ENCODE assay signal across 14 cellular contexts in the genomic region with DNA sequence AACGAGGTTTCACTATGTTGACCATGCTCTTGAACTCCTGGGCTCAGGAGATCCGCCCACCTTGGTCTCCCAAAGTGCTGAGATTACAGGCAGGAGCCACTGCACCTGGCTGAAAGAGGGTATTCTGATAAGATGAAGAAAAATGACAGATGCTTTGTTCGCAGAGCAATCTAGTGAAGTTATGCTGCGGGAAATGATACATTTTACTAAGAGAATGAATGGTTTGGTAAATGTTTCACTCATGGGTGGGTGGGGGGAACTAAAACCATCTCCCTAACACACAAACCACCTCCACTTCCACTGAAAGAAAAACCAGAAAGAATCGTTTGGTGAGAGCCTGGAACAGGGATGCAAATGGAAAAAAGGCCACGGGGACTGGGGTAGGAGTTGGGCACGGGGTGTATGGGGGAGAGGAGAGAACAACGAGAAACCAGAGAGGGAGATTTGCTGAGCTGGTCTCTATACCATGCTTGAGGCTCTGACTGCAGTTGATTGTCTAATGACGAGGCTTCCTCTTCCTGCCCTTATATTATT. TPM values are rescaled to one million over a fixed set of nuclear protein-coding genes. Genes with fewer than 3 reads are reported as not detected.
"Had no signal": no experiment of that assay in that cellular context is flagged by ENCODE, and none has a peak within 500 bp of the region (broad histone marks: within the 10 kb centered on the region; RNA-seq: fewer than 3 reads in every experiment).

No MANE protein-coding gene starts in this region.

- H3K4me1 ChIP-seq: tibial artery, vagina had no signal

- H3K4me3 Mint-ChIP-seq: activated naive CD8-positive, alpha-beta T cell treated with anti-CD3 and anti-CD28 coated beads, Interleukin-2, amount 10 ng/mL, durations not matched to agents 7 days and 5 days; naive thymus-derived CD4-positive, alpha-beta T cell had no signal

- ATAC-seq: left colon; naive thymus-derived CD4-positive, alpha-beta T cell; right cardiac atrium had no signal

- H3K4me1 Mint-ChIP-seq: activated naive CD8-positive, alpha-beta T cell treated with anti-CD3 and anti-CD28 coated beads, Interleukin-2, amount 10 ng/mL, durations not matched to agents 7 days and 5 days had no signal

- DNase-seq: activated gamma-delta T cell; activated naive CD8-positive, alpha-beta T cell treated with anti-CD3 and anti-CD28 coated beads, Interleukin-2, amount 10 ng/mL, durations not matched to agents 7 days and 5 days; esophagus squamous epithelium; foreskin fibroblast; left colon; naive thymus-derived CD4-positive, alpha-beta T cell; right cardiac atrium; small intestine; T-helper 9 cell; tibial artery had no signal

- H3K9me3 ChIP-seq: esophagus squamous epithelium, tibial artery, vagina had no signal

- H3K36me3 ChIP-seq: esophagus squamous epithelium, tibial artery, vagina had no signal

- H3K4me3 ChIP-seq: esophagus squamous epithelium, lung, tibial artery, vagina had no signal

- H3K27me3 ChIP-seq: esophagus squamous epithelium, tibial artery, vagina had no signal

- H3K27ac Mint-ChIP-seq: activated naive CD8-positive, alpha-beta T cell treated with anti-CD3 and anti-CD28 coated beads, Interleukin-2, amount 10 ng/mL, durations not matched to agents 7 days and 5 days; naive thymus-derived CD4-positive, alpha-beta T cell had no signal

- H3K36me3 Mint-ChIP-seq: activated naive CD8-positive, alpha-beta T cell treated with anti-CD3 and anti-CD28 coated beads, Interleukin-2, amount 10 ng/mL, durations not matched to agents 7 days and 5 days; naive thymus-derived CD4-positive, alpha-beta T cell had no signal

- H3K27ac ChIP-seq: esophagus squamous epithelium, tibial artery, vagina, VCaP had no signal

- H3K9me3 Mint-ChIP-seq: activated naive CD8-positive, alpha-beta T cell treated with anti-CD3 and anti-CD28 coated beads, Interleukin-2, amount 10 ng/mL, durations not matched to agents 7 days and 5 days; naive thymus-derived CD4-positive, alpha-beta T cell had no signal

RNA-seq across cellular contexts. Expression of gene EME1, which starts 46.1 kb away (rescaled TPM):
- polyA plus RNA-seq: naive thymus-derived CD4-positive, alpha-beta T cell had no signal

RNA-seq across cellular contexts. Expression of gene TMEM92, which starts 52.6 kb away (rescaled TPM):
- total RNA-seq: activated naive CD8-positive, alpha-beta T cell treated with anti-CD3 and anti-CD28 coated beads, Interleukin-2, amount 10 ng/mL, durations not matched to agents 7 days and 5 days; mononuclear cell; right cardiac atrium had no signal
- polyA plus RNA-seq: naive thymus-derived CD4-positive, alpha-beta T cell; right cardiac atrium had no signal
